In genomic region chr4:7960017-7960789, GRCh38 we compare ENCODE assay signal across 11 cellular contexts. TPM values are rescaled to one million over a fixed set of nuclear protein-coding genes. Genes with fewer than 3 reads are reported as not detected.
DNase-seq lines count a peak whose midpoint lies in the region; ATAC-seq and TF ChIP-seq lines count a peak whose summit lies in the region.
"Had no signal": no experiment of that assay in that cellular context is flagged by ENCODE, and none has a peak within 500 bp of the region (broad histone marks: within the 10 kb centered on the region; RNA-seq: fewer than 3 reads in every experiment).

No MANE protein-coding gene starts in this region.

- H3K4me2 ChIP-seq in neural progenitor cell: no peak overlapping the region

- no peaks in the 10 kb centered on the region for H3K36me3 Mint-ChIP-seq in CD8-positive, alpha-beta memory T cell
- H3K36me3 Mint-ChIP-seq in effector memory CD8-positive, alpha-beta T cell (ENCODE audit: insufficient read depth): peaks cover 7% of the 10 kb centered on the region
- H3K36me3 Mint-ChIP-seq in neural progenitor cell: no peaks in the 10 kb centered on the region
- H3K36me3 Mint-ChIP-seq: activated naive CD4-positive, alpha-beta T cell treated with anti-CD3 and anti-CD28 coated beads, Interleukin-2, amount 50 U/mL, for 24 hours had no signal

- H3K4me1 Mint-ChIP-seq in CD8-positive, alpha-beta memory T cell: peaks cover 18 to 31% (median 29%) of the 10 kb centered on the region in 3 donors
- peaks cover 24 to 28% of the 10 kb centered on the region in 2 donors for H3K4me1 Mint-ChIP-seq in effector memory CD8-positive, alpha-beta T cell (ENCODE audit: low read depth in 2 of 2)
- peaks cover 14% of the 10 kb centered on the region for H3K4me1 Mint-ChIP-seq in neural progenitor cell

- WGBS in prostate gland: 72% methylated on average over 11 of the region's 11 CpGs

- peak overlapping the region in 3 of 7 donors; percentile 48 to 51 (median 49) for H3K4me3 Mint-ChIP-seq in CD8-positive, alpha-beta memory T cell
- H3K4me3 Mint-ChIP-seq in effector memory CD8-positive, alpha-beta T cell: peak overlapping the region in 1 of 2 donors; percentile 49
- H3K4me3 Mint-ChIP-seq in neural progenitor cell: no peak overlapping the region

- ATAC-seq in effector memory CD8-positive, alpha-beta T cell (replicated peaks): no peak

- H3K27ac Mint-ChIP-seq in CD8-positive, alpha-beta memory T cell: peak overlapping the region in 5 of 8 donors; percentile 9 to 88 (median 66)
- peak overlapping the region; percentile 44 to 52 for H3K27ac Mint-ChIP-seq in effector memory CD8-positive, alpha-beta T cell
- H3K27ac Mint-ChIP-seq in neural progenitor cell: no peak overlapping the region
- H3K27ac Mint-ChIP-seq: activated naive CD4-positive, alpha-beta T cell treated with anti-CD3 and anti-CD28 coated beads, Interleukin-2, amount 50 U/mL, for 24 hours had no signal

- H3K36me3 ChIP-seq in CD8-positive, alpha-beta memory T cell (ENCODE audit: insufficient read depth, low read length): no peaks in the 10 kb centered on the region
- H3K36me3 ChIP-seq in prostate gland: no peaks in the 10 kb centered on the region
- no peaks in the 10 kb centered on the region for H3K36me3 ChIP-seq in neural progenitor cell

- H3K27ac ChIP-seq in CD8-positive, alpha-beta memory T cell (ENCODE audit: low read depth, low read length): no peak overlapping the region
- H3K27ac ChIP-seq in RWPE1 (peak overlapping the region; percentile 96), prostate gland (peak overlapping the region; percentile 64 to 66), neural progenitor cell (no peak overlapping the region)
- H3K27ac ChIP-seq: SK-N-MC had no signal

- H3F3A ChIP-seq in neural progenitor cell (ENCODE audit: low read depth): no peaks in the 10 kb centered on the region

- no peaks in the 10 kb centered on the region for H3K9me3 ChIP-seq in CD8-positive, alpha-beta memory T cell (ENCODE audit: low read length)
- H3K9me3 ChIP-seq in prostate gland (no peaks in the 10 kb centered on the region), neural progenitor cell (ENCODE audit: low read depth) (no peaks in the 10 kb centered on the region)

- intact Hi-C loops in prostate gland (cut with DNase I): no loop called here

- H3K4me1 ChIP-seq in CD8-positive, alpha-beta memory T cell (ENCODE audit: insufficient read depth, low read length): peaks cover 28% of the 10 kb centered on the region
- H3K4me1 ChIP-seq in prostate gland (replicated peaks): peaks cover 4% of the 10 kb centered on the region
- no peaks in the 10 kb centered on the region for H3K4me1 ChIP-seq in neural progenitor cell

- no peak for DNase-seq in CD8-positive, alpha-beta memory T cell
- DNase-seq in RWPE1 (ENCODE audit: low spot score): peak; percentile 52
- no peak for DNase-seq in effector memory CD8-positive, alpha-beta T cell
- DNase-seq in prostate gland (ENCODE audit: low spot score): no peak
- DNase-seq in erythroblast (lab: John Stamatoyannopoulos, UW): no peak
- DNase-seq in NCI-H510A treated with DMSO at 0.1 percent for 48 hours (lab: John Stamatoyannopoulos, UW): no peak
- DNase-seq in nucleus accumbens (lab: John Stamatoyannopoulos, UW): no peak
- no peak for DNase-seq in neural progenitor cell (ENCODE audit: low spot score)
- DNase-seq: NCI-H1436 had no signal

- CTCF ChIA-PET in CD8-positive, alpha-beta memory T cell (lab: Charles Lee): interaction anchor here (0.7 to 1.2 kb wide), 2 partner anchors 155 to 156 kb away, joined by 3 to 4 read pairs; no protein-coding TSS in a partner anchor
- CTCF ChIA-PET in RWPE1 (lab: Yijun Ruan, JAX): interaction anchor here (0.6 kb wide), 1 partner anchor 145 kb away, joined by 5 read pairs; no protein-coding TSS in a partner anchor

- no peaks in the 10 kb centered on the region for H3K9me3 Mint-ChIP-seq in CD8-positive, alpha-beta memory T cell
- H3K9me3 Mint-ChIP-seq in effector memory CD8-positive, alpha-beta T cell: no peaks in the 10 kb centered on the region
- no peaks in the 10 kb centered on the region for H3K9me3 Mint-ChIP-seq in neural progenitor cell
- H3K9me3 Mint-ChIP-seq: activated naive CD4-positive, alpha-beta T cell treated with anti-CD3 and anti-CD28 coated beads, Interleukin-2, amount 50 U/mL, for 24 hours had no signal

- no peak overlapping the region for H3K9ac ChIP-seq in neural progenitor cell

- H4K20me1 ChIP-seq in neural progenitor cell (ENCODE audit: low read depth): no peaks in the 10 kb centered on the region

- no peaks in the 10 kb centered on the region for H3K27me3 ChIP-seq in CD8-positive, alpha-beta memory T cell (ENCODE audit: insufficient read depth, low read length, poor library complexity, severe bottlenecking)
- no peaks in the 10 kb centered on the region for H3K27me3 ChIP-seq in prostate gland (replicated peaks; ENCODE audit: insufficient read depth)
- H3K27me3 ChIP-seq in neural progenitor cell: no peaks in the 10 kb centered on the region

- POLR2A ChIA-PET in CD8-positive, alpha-beta memory T cell (lab: Charles Lee): no interaction called here
- POLR2A ChIA-PET in RWPE1 (lab: Yijun Ruan, JAX; ENCODE audit: low non-redundant PET): no interaction called here

- H2AFZ ChIP-seq in neural progenitor cell (replicated peaks): no peak overlapping the region

- peaks cover 1 to 3% of the 10 kb centered on the region in 2 donors for H3K27me3 Mint-ChIP-seq in CD8-positive, alpha-beta memory T cell
- H3K27me3 Mint-ChIP-seq in effector memory CD8-positive, alpha-beta T cell: no peaks in the 10 kb centered on the region
- H3K27me3 Mint-ChIP-seq in neural progenitor cell (ENCODE audit: insufficient read depth, low read depth): no peaks in the 10 kb centered on the region
- H3K27me3 Mint-ChIP-seq: activated naive CD4-positive, alpha-beta T cell treated with anti-CD3 and anti-CD28 coated beads, Interleukin-2, amount 50 U/mL, for 24 hours had no signal

- no peaks in the 10 kb centered on the region for H3K79me2 ChIP-seq in neural progenitor cell (ENCODE audit: low read depth)

- TF ChIP-seq POLR2A in prostate gland (IDR thresholded peaks at IDR 0.05): no peak
- no peak for TF ChIP-seq POLR2A in erythroblast (IDR thresholded peaks at IDR 0.05; ENCODE audit: low read length)

- TF ChIP-seq CTCF in RWPE1 (conservative IDR thresholded peaks at IDR 0.05; ENCODE audit: low read depth) (no peak), prostate gland (IDR thresholded peaks at IDR 0.05) (no peak), neural progenitor cell (IDR thresholded peaks at IDR 0.05) (no peak)

- no peak overlapping the region for H3K4me3 ChIP-seq in CD8-positive, alpha-beta memory T cell (ENCODE audit: low read length)
- no peak overlapping the region for H3K4me3 ChIP-seq in prostate gland
- no peak overlapping the region for H3K4me3 ChIP-seq in neural progenitor cell
- H3K4me3 ChIP-seq: SK-N-MC had no signal

RNA-seq across cellular contexts. Expression of gene AFAP1, which starts 20.5 kb away (rescaled TPM):
- total RNA-seq in CD8-positive, alpha-beta memory T cell: 10 to 100 TPM; 18.4 to 19.9 TPM
- 2.3 TPM for polyA plus RNA-seq in CD8-positive, alpha-beta memory T cell
- 10 to 100 TPM; 17.5 to 19.8 TPM for total RNA-seq in prostate gland
- total RNA-seq in neural progenitor cell (ENCODE audit: low replicate concordance): 6.7 and 8.2 TPM in 2 replicates

Comparison
In these comparisons a context has a peak if more than half of its experiments do, and no peak if none do; other contexts are left out.
1. H3K27ac ChIP-seq: peak in RWPE1 (single experiment) and prostate gland (2 of 2); none in CD8-positive, alpha-beta memory T cell (single experiment) and neural progenitor cell (single experiment).